Comparison of ENCODE assay signal across 26 cellular contexts in the genomic region with DNA sequence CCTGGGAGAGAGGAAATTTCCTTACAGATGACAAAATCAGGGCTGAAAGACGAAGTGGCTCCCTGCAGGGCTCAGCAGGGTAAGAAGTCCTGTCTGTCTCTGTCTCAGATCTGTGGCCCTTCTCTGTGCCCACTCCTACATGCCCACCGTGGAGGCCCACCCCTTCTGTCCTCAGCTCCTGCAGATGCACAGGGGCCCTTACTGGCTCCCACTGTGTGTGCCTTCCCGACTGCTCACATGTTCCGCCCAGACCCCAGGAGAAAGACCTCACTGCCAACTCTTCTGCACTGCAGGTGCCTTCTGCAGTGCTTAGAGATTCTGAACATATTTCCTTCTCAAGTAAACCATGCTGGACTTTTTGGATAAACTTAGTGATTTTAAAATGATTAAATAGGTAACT. TPM values are rescaled to one million over a fixed set of nuclear protein-coding genes. Genes with fewer than 3 reads are reported as not detected.
"Had no signal": no experiment of that assay in that cellular context is flagged by ENCODE, and none has a peak within 500 bp of the region (broad histone marks: within the 10 kb centered on the region; RNA-seq: fewer than 3 reads in every experiment).

No MANE protein-coding gene starts in this region.

- DNase-seq: activated CD4-positive, alpha-beta memory T cell treated with anti-CD3 and anti-CD28 coated beads, Interleukin-2, amount 10 ng/mL, durations not matched to agents 7 days and 5 days; activated CD4-positive, alpha-beta T cell treated with anti-CD3 and anti-CD28 coated beads, Interleukin-2, amount 10 ng/mL, durations not matched to agents 7 days and 5 days; activated CD8-positive, alpha-beta memory T cell treated with anti-CD3 and anti-CD28 coated beads, Interleukin-2, amount 50 U/mL, for 48 hours; activated gamma-delta T cell treated with Interleukin-2 at 50 U/mL for 16 hours; activated T-cell treated with anti-CD3 and anti-CD28 coated beads, Interleukin-2, amount 50 U/mL, for 24 hours; aorta; body of pancreas; cerebellar nuclear complex; colonic mucosa; effector CD8-positive, alpha-beta T cell; islet precursor cell; left ventricle myocardium superior; ovary; psoas muscle; sigmoid colon; small intestine; stimulated activated CD4-positive, alpha-beta T cell treated with anti-CD3 and anti-CD28 coated beads, Interleukin-4, amount 100 ng/mL, for 24 hours; stimulated activated naive CD8-positive, alpha-beta T cell treated with anti-CD3 and anti-CD28 coated beads, Interleukin-15, amount 100 ng/mL, for 72 hours; substantia nigra; T-helper 1 cell; upper lobe of right lung had no signal

- H3K4me3 Mint-ChIP-seq: activated CD4-positive, alpha-beta memory T cell treated with anti-CD3 and anti-CD28 coated beads, Interleukin-2, amount 10 ng/mL, durations not matched to agents 7 days and 5 days; activated CD4-positive, alpha-beta T cell treated with anti-CD3 and anti-CD28 coated beads, Interleukin-2, amount 10 ng/mL, durations not matched to agents 7 days and 5 days; activated naive CD4-positive, alpha-beta T cell treated with anti-CD3 and anti-CD28 coated beads, Interleukin-2, amount 50 U/mL, for 24 hours; activated T-cell treated with anti-CD3 and anti-CD28 coated beads, Interleukin-2, amount 50 U/mL, for 24 hours had no signal

- H3K27ac Mint-ChIP-seq: activated CD4-positive, alpha-beta memory T cell treated with anti-CD3 and anti-CD28 coated beads, Interleukin-2, amount 10 ng/mL, durations not matched to agents 7 days and 5 days; activated CD4-positive, alpha-beta T cell treated with anti-CD3 and anti-CD28 coated beads, Interleukin-2, amount 10 ng/mL, durations not matched to agents 7 days and 5 days; activated naive CD4-positive, alpha-beta T cell treated with anti-CD3 and anti-CD28 coated beads, Interleukin-2, amount 50 U/mL, for 24 hours; activated T-cell treated with anti-CD3 and anti-CD28 coated beads, Interleukin-2, amount 50 U/mL, for 24 hours; activated T-helper 17 cell treated with anti-CD3 and anti-CD28 coated beads, Interleukin-2, amount 50 U/mL, for 72 hours; stimulated activated memory B cell treated with anti-CD40 and anti-IgM and Interleukin-4, amounts not matched to agents 10 μg/mL and 1 μg/mL and 100 μg/mL, for 72 hours; stimulated activated naive CD8-positive, alpha-beta T cell treated with anti-CD3 and anti-CD28 coated beads, Interleukin-15, amount 100 ng/mL, for 72 hours; T-helper 2 cell treated with Interferon-gamma antibody and Interleukin-4, amounts not matched to agents 5 μg/mL and 100 μg/mL, for 36 hours had no signal

- H3K36me3 Mint-ChIP-seq: activated naive CD4-positive, alpha-beta T cell treated with anti-CD3 and anti-CD28 coated beads, Interleukin-2, amount 50 U/mL, for 24 hours; stimulated activated memory B cell treated with anti-CD40 and anti-IgM and Interleukin-4, amounts not matched to agents 10 μg/mL and 1 μg/mL and 100 μg/mL, for 72 hours had no signal

- ATAC-seq: activated CD4-positive, CD25-positive, alpha-beta regulatory T cell treated with anti-CD3 and anti-CD28 coated beads, Interleukin-2, amount 50 U/mL, for 24 hours; activated T-helper 17 cell treated with anti-CD3 and anti-CD28 coated beads, Interleukin-2, amount 50 U/mL, for 72 hours; body of pancreas; left ventricle myocardium superior; psoas muscle; stimulated activated memory B cell treated with anti-CD40 and anti-IgM and Interleukin-4, amounts not matched to agents 10 μg/mL and 1 μg/mL and 100 μg/mL, for 72 hours; stimulated activated naive CD8-positive, alpha-beta T cell treated with anti-CD3 and anti-CD28 coated beads, Interleukin-15, amount 100 ng/mL, for 72 hours; upper lobe of right lung had no signal

- H3K4me1 Mint-ChIP-seq: activated T-helper 17 cell treated with anti-CD3 and anti-CD28 coated beads, Interleukin-2, amount 50 U/mL, for 72 hours had no signal

- H3K9me3 Mint-ChIP-seq: activated CD4-positive, alpha-beta memory T cell treated with anti-CD3 and anti-CD28 coated beads, Interleukin-2, amount 10 ng/mL, durations not matched to agents 7 days and 5 days; activated CD4-positive, alpha-beta T cell treated with anti-CD3 and anti-CD28 coated beads, Interleukin-2, amount 10 ng/mL, durations not matched to agents 7 days and 5 days; activated naive CD4-positive, alpha-beta T cell treated with anti-CD3 and anti-CD28 coated beads, Interleukin-2, amount 50 U/mL, for 24 hours; activated T-cell treated with anti-CD3 and anti-CD28 coated beads, Interleukin-2, amount 50 U/mL, for 24 hours; activated T-helper 17 cell treated with anti-CD3 and anti-CD28 coated beads, Interleukin-2, amount 50 U/mL, for 72 hours; stimulated activated memory B cell treated with anti-CD40 and anti-IgM and Interleukin-4, amounts not matched to agents 10 μg/mL and 1 μg/mL and 100 μg/mL, for 72 hours; stimulated activated naive CD8-positive, alpha-beta T cell treated with anti-CD3 and anti-CD28 coated beads, Interleukin-15, amount 100 ng/mL, for 72 hours; T-helper 2 cell treated with Interferon-gamma antibody and Interleukin-4, amounts not matched to agents 5 μg/mL and 100 μg/mL, for 36 hours had no signal

RNA-seq across cellular contexts. Expression of a gene that starts 1.9 kb away (rescaled TPM):
- total RNA-seq: activated CD4-positive, alpha-beta memory T cell treated with anti-CD3 and anti-CD28 coated beads, Interleukin-2, amount 10 ng/mL, durations not matched to agents 7 days and 5 days; activated CD4-positive, alpha-beta T cell treated with anti-CD3 and anti-CD28 coated beads, Interleukin-2, amount 10 ng/mL, durations not matched to agents 7 days and 5 days; activated T-helper 17 cell treated with anti-CD3 and anti-CD28 coated beads, Interleukin-2, amount 50 U/mL, for 72 hours had no signal
